20 cellular contexts compared by ENCODE assay signal in the genomic region with DNA sequence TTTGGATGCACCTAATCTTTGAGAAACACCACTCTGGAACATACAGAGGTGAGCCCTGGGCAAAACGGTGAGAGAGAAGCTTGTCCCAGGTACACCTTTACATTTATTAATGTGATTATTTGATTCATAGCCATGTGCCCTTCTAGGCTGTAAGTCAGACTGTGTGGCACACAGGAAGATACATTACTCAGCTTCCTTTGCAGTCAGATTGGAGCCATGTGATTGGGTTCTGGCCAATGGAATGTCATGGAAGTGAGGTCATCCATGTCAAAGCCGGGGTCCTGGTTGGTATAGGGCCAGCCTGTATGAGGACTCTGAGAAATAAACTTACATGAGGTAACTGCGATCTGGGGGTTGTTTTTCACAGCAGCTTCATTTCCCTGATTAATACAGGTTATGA.
DNase-seq lines count a peak whose midpoint lies in the region; ATAC-seq, FAIRE-seq and TF ChIP-seq lines count a peak whose summit lies in the region.
"Had no signal": no experiment of that assay in that cellular context is flagged by ENCODE, and none has a peak within 500 bp of the region (broad histone marks: within the 10 kb centered on the region; RNA-seq: fewer than 3 reads in every experiment).

No MANE protein-coding gene starts in this region.

- DNase-seq in HS-27A (ENCODE audit: low read depth): peak; percentile 12
- DNase-seq in SJCRH30: peak; percentile 11 to 16
- peak; percentile 14 for DNase-seq in fibroblast of gingiva (ENCODE audit: low read depth)
- no peak for DNase-seq in tibial artery
- no peak for DNase-seq in NCI-H1105 (lab: John Stamatoyannopoulos, UW)
- no peak for DNase-seq in kidney
- DNase-seq: activated CD4-positive, alpha-beta T cell treated with anti-CD3 and anti-CD28 coated beads, Interleukin-2, amount 50 U/mL, for 1 hour; aorta; CD8-positive, alpha-beta T cell; effector memory CD8-positive, alpha-beta T cell; GDM1; H7; NCI-H1048; NCI-H2227 treated with DMSO at 0.1 percent for 48 hours; nephron progenitor cell; right lobe of liver; T-helper 1 cell had no signal

- H3K27me3 ChIP-seq in SJCRH30 (no peaks in the 10 kb centered on the region), tibial artery (no peaks in the 10 kb centered on the region)
- H3K27me3 ChIP-seq: hepatocyte, right lobe of liver had no signal

- H3K36me3 ChIP-seq in SJCRH30 (no peaks in the 10 kb centered on the region), tibial artery (no peaks in the 10 kb centered on the region), kidney (ENCODE audit: control insufficient read depth in 1 of 2, insufficient read depth in 2 of 2, low read length in 2 of 2) (no peaks in the 10 kb centered on the region)
- H3K36me3 ChIP-seq: right lobe of liver had no signal

- TF ChIP-seq CTCF in tibial artery (IDR thresholded peaks at IDR 0.05) (no peak), kidney (IDR thresholded peaks at IDR 0.05; ENCODE audit: borderline replicate concordance, extremely low read depth, insufficient read depth) (no peak)

- no peak overlapping the region for H3K27ac ChIP-seq in SJCRH30
- peak overlapping the region; percentile 83 for H3K27ac ChIP-seq in tibial artery
- H3K27ac ChIP-seq in kidney (ENCODE audit: low read depth in 2 of 2, low read length in 2 of 2): no peak overlapping the region
- H3K27ac ChIP-seq: hepatocyte, right lobe of liver had no signal

- no peak for ATAC-seq in GM18867 (IDR thresholded peaks at IDR 0.05; ENCODE audit: unreplicated experiment)
- ATAC-seq: activated T-helper 17 cell treated with anti-CD3 and anti-CD28 coated beads, Interleukin-2, amount 50 U/mL, for 72 hours; CD8-positive, alpha-beta T cell; effector memory CD8-positive, alpha-beta T cell; right lobe of liver had no signal

- H3K9ac ChIP-seq in kidney (ENCODE audit: low read length in 2 of 2): no peak overlapping the region

- H3K4me3 ChIP-seq in SJCRH30: no peak overlapping the region
- no peak overlapping the region for H3K4me3 ChIP-seq in tibial artery
- H3K4me3 ChIP-seq in kidney (ENCODE audit: low read length in 2 of 2): no peak overlapping the region
- H3K4me3 ChIP-seq: hepatocyte, right lobe of liver had no signal

- intact Hi-C loops in tibial artery (cut with DNase I; ENCODE audit: low total_unique reads) (loop anchor here (5.0 to 10.0 kb wide), 2 partner anchors 36 to 59 kb away; no protein-coding TSS in a partner anchor), kidney (cut with DNase I) (no loop called here)

- H3K9me3 ChIP-seq in SJCRH30 (replicated peaks) (no peaks in the 10 kb centered on the region), tibial artery (no peaks in the 10 kb centered on the region), kidney (ENCODE audit: control insufficient read depth in 1 of 2, low read length in 2 of 2) (no peaks in the 10 kb centered on the region)
- H3K9me3 ChIP-seq: right lobe of liver had no signal

- H3K4me1 ChIP-seq in SJCRH30 (no peaks in the 10 kb centered on the region), tibial artery (peaks cover 0 to 58% (median 36%) of the 10 kb centered on the region in 4 donors), kidney (ENCODE audit: control insufficient read depth in 1 of 2, insufficient read depth in 1 of 2, low read depth in 1 of 2, low read length in 2 of 2) (no peaks in the 10 kb centered on the region)
- H3K4me1 ChIP-seq: right lobe of liver had no signal

- no peak for FAIRE-seq in kidney (lab: Jason Lieb, UNC)

Comparison
In these comparisons a context has a peak if more than half of its experiments do, and no peak if none do; other contexts are left out.
1. DNase-seq: peak in HS-27A (single experiment), SJCRH30 (2 of 2) and fibroblast of gingiva (single experiment); none in tibial artery (0 of 2), NCI-H1105 (single experiment) and kidney (single experiment).
2. H3K27ac ChIP-seq: peak in tibial artery (2 of 2); none in SJCRH30 (single experiment) and kidney (0 of 2).